ENCODE assay signal across 8 cellular contexts in the genomic region with DNA sequence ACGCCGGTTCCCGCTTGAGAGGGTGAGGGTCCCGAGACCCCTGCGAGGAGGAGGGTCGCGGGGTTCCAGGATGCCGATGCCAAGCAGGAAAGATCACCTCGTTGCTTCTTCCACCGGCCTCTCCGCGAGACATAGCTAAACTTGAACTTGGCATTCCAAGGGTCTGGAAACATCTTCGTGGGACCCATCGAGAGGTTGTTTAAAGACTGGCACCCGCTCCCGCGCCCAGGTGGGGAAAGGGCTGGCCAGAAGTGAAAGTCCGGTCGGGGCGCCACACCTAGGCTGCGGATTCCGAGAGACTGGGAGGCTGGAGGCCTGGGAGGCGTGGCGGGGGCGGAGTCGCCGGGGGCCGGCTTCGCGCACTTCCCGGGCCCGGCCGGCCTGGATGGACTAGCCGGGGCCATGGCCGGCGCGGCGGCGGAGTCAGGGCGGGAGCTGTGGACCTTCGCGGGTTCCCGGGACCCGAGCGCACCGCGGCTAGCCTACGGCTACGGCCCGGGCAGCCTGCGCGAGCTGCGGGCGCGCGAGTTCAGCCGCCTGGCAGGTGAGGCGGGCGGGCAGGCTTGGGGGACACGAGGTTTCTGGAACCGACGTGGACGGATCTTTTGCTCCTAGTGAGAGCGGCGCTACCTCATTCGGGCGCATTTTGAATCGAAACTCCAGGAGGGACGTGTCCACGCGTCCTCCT. TPM values are rescaled to one million over a fixed set of nuclear protein-coding genes. Genes with fewer than 3 reads are reported as not detected.
DNase-seq lines count a peak whose midpoint lies in the region; ATAC-seq and TF ChIP-seq lines count a peak whose summit lies in the region.

MOCOS (plus strand) TSS at position 360 of the 688 bp plus-strand sequence; CDS start at position 403, 43 bp downstream.

- peak within 1 kb of the TSS; percentile 88 for H3K4me3 ChIP-seq in AG10803 (ENCODE audit: low read length)

- TF ChIP-seq CTCF in AG10803 (conservative IDR thresholded peaks at IDR 0.05; ENCODE audit: low read length), result 0 out of 2 replicates have a peak, but pooled peaks have one; percentile 0

- DNase-seq in AG10803 (ENCODE audit: low read depth) (peak; percentile 58), astrocyte of the hippocampus (ENCODE audit: low read depth, low spot score) (peak; percentile 87), hypothalamus (lab: John Stamatoyannopoulos, UW) (peak in 33 of 51 donors; percentile 3 to 58 (median 17)), sciatic nerve (ENCODE audit: low spot score) (peak; percentile 89), cerebellar cortex (ENCODE audit: low spot score) (no peak)

- ATAC-seq in GM19035 (IDR thresholded peaks at IDR 0.05; ENCODE audit: unreplicated experiment) (peak; percentile 81), HG03196 (IDR thresholded peaks at IDR 0.05; ENCODE audit: unreplicated experiment) (peak; percentile 52), SK-N-SH treated with all-trans-retinoic acid at 6 μM for 48 hours (peak; percentile 98), sciatic nerve (peak; percentile 95)

- intact Hi-C loops in sciatic nerve (cut with DNase I), result no loop called here

TF ChIP-seq in SK-N-SH treated with all-trans-retinoic acid at 6 μM for 48 hours, 23 proteins besides CTCF, POLR2A, EP300 and RAD21:
- TF ChIP-seq ZNF8 (CRISPR knock-in tag; IDR thresholded peaks at IDR 0.05) (no peak), ZC3H10 (CRISPR knock-in tag; IDR thresholded peaks at IDR 0.05) (no peak), ZFP30 (CRISPR knock-in tag; IDR thresholded peaks at IDR 0.05) (no peak), CSDC2 (CRISPR knock-in tag; IDR thresholded peaks at IDR 0.05) (no peak), RARB (CRISPR knock-in tag; IDR thresholded peaks at IDR 0.05) (no peak), TOX (CRISPR knock-in tag; IDR thresholded peaks at IDR 0.05; ENCODE audit: borderline replicate concordance) (no peak), PATZ1 (CRISPR knock-in tag; IDR thresholded peaks at IDR 0.05; ENCODE audit: borderline replicate concordance) (no peak), BACH2 (CRISPR knock-in tag; IDR thresholded peaks at IDR 0.05; ENCODE audit: borderline replicate concordance) (no peak), ZNF565 (CRISPR knock-in tag; conservative IDR thresholded peaks at IDR 0.05; ENCODE audit: low read depth) (no peak), GLIS3 (CRISPR knock-in tag; IDR thresholded peaks at IDR 0.05) (no peak), TCF4 (CRISPR knock-in tag; IDR thresholded peaks at IDR 0.05; ENCODE audit: borderline replicate concordance) (no peak), OSR1 (CRISPR knock-in tag; IDR thresholded peaks at IDR 0.05) (no peak), SNAI2 (CRISPR knock-in tag; IDR thresholded peaks at IDR 0.05) (no peak), ZFP3 (CRISPR knock-in tag; IDR thresholded peaks at IDR 0.05) (no peak), PPARA (CRISPR knock-in tag; IDR thresholded peaks at IDR 0.05; ENCODE audit: borderline replicate concordance) (no peak)
- TF ChIP-seq, protein P1, sequence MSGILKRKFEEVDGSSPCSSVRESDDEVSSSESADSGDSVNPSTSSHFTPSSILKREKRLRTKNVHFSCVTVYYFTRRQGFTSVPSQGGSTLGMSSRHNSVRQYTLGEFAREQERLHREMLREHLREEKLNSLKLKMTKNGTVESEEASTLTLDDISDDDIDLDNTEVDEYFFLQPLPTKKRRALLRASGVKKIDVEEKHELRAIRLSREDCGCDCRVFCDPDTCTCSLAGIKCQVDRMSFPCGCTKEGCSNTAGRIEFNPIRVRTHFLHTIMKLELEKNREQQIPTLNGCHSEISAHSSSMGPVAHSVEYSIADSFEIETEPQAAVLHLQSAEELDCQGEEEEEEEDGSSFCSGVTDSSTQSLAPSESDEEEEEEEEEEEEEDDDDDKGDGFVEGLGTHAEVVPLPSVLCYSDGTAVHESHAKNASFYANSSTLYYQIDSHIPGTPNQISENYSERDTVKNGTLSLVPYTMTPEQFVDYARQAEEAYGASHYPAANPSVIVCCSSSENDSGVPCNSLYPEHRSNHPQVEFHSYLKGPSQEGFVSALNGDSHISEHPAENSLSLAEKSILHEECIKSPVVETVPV (CRISPR knock-in tag; IDR thresholded peaks at IDR 0.05), result no peak
- TF ChIP-seq, protein P2, sequence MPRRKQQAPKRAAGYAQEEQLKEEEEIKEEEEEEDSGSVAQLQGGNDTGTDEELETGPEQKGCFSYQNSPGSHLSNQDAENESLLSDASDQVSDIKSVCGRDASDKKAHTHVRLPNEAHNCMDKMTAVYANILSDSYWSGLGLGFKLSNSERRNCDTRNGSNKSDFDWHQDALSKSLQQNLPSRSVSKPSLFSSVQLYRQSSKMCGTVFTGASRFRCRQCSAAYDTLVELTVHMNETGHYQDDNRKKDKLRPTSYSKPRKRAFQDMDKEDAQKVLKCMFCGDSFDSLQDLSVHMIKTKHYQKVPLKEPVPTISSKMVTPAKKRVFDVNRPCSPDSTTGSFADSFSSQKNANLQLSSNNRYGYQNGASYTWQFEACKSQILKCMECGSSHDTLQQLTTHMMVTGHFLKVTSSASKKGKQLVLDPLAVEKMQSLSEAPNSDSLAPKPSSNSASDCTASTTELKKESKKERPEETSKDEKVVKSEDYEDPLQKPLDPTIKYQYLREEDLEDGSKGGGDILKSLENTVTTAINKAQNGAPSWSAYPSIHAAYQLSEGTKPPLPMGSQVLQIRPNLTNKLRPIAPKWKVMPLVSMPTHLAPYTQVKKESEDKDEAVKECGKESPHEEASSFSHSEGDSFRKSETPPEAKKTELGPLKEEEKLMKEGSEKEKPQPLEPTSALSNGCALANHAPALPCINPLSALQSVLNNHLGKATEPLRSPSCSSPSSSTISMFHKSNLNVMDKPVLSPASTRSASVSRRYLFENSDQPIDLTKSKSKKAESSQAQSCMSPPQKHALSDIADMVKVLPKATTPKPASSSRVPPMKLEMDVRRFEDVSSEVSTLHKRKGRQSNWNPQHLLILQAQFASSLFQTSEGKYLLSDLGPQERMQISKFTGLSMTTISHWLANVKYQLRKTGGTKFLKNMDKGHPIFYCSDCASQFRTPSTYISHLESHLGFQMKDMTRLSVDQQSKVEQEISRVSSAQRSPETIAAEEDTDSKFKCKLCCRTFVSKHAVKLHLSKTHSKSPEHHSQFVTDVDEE (CRISPR knock-in tag; IDR thresholded peaks at IDR 0.05), result no peak

RNA-seq across cellular contexts. Expression of gene MOCOS, which starts in this region (rescaled TPM):
- 6.4 TPM for total RNA-seq in sciatic nerve
